ENCODE assay signal across 1 cellular context in the genomic region with DNA sequence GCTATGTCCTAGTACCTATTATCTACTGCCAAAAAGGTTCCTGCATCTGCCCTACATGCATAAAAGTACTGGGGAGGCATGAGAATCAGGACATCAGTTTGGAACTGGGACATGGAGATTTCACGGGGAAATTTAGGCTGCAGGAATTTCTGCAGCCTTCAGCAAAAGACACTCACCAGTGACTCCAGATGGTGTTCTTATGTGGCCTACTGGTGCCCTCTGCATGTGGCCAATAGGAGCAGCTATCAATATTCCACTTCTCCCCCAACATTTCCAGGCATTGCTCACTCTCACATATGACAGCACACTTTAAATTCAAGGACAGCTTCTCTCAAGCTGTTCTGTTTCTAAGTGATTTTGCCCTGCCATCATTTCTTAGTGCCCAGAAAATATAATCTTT.
TF ChIP-seq lines count a peak whose summit lies in the region.

No MANE protein-coding gene starts in this region.

TF ChIP-seq in GM23338, 12 proteins besides CTCF, POLR2A, EP300 and RAD21 (continued from another document):
- TF ChIP-seq, protein P1, sequence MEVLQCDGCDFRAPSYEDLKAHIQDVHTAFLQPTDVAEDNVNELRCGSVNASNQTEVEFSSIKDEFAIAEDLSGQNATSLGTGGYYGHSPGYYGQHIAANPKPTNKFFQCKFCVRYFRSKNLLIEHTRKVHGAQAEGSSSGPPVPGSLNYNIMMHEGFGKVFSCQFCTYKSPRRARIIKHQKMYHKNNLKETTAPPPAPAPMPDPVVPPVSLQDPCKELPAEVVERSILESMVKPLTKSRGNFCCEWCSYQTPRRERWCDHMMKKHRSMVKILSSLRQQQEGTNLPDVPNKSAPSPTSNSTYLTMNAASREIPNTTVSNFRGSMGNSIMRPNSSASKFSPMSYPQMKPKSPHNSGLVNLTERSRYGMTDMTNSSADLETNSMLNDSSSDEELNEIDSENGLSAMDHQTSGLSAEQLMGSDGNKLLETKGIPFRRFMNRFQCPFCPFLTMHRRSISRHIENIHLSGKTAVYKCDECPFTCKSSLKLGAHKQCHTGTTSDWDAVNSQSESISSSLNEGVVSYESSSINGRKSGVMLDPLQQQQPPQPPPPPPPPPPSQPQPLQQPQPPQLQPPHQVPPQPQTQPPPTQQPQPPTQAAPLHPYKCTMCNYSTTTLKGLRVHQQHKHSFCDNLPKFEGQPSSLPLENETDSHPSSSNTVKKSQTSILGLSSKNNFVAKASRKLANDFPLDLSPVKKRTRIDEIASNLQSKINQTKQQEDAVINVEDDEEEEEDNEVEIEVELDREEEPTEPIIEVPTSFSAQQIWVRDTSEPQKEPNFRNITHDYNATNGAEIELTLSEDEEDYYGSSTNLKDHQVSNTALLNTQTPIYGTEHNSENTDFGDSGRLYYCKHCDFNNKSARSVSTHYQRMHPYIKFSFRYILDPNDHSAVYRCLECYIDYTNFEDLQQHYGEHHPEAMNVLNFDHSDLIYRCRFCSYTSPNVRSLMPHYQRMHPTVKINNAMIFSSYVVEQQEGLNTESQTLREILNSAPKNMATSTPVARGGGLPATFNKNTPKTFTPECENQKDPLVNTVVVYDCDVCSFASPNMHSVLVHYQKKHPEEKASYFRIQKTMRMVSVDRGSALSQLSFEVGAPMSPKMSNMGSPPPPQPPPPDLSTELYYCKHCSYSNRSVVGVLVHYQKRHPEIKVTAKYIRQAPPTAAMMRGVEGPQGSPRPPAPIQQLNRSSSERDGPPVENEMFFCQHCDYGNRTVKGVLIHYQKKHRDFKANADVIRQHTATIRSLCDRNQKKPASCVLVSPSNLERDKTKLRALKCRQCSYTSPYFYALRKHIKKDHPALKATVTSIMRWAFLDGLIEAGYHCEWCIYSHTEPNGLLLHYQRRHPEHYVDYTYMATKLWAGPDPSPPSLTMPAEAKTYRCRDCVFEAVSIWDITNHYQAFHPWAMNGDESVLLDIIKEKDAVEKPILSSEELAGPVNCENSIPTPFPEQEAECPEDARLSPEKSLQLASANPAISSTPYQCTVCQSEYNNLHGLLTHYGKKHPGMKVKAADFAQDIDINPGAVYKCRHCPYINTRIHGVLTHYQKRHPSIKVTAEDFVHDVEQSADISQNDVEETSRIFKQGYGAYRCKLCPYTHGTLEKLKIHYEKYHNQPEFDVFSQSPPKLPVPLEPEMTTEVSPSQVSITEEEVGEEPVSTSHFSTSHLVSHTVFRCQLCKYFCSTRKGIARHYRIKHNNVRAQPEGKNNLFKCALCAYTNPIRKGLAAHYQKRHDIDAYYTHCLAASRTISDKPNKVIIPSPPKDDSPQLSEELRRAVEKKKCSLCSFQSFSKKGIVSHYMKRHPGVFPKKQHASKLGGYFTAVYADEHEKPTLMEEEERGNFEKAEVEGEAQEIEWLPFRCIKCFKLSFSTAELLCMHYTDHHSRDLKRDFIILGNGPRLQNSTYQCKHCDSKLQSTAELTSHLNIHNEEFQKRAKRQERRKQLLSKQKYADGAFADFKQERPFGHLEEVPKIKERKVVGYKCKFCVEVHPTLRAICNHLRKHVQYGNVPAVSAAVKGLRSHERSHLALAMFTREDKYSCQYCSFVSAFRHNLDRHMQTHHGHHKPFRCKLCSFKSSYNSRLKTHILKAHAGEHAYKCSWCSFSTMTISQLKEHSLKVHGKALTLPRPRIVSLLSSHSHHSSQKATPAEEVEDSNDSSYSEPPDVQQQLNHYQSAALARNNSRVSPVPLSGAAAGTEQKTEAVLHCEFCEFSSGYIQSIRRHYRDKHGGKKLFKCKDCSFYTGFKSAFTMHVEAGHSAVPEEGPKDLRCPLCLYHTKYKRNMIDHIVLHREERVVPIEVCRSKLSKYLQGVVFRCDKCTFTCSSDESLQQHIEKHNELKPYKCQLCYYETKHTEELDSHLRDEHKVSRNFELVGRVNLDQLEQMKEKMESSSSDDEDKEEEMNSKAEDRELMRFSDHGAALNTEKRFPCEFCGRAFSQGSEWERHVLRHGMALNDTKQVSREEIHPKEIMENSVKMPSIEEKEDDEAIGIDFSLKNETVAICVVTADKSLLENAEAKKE (CRISPR knock-in tag; IDR thresholded peaks at IDR 0.05): no peak
- no peak for TF ChIP-seq ZNF114 (CRISPR knock-in tag; IDR thresholded peaks at IDR 0.05)
- TF ChIP-seq NANOG (IDR thresholded peaks at IDR 0.05; ENCODE audit: borderline replicate concordance): no peak
- TF ChIP-seq JUNB (IDR thresholded peaks at IDR 0.05; ENCODE audit: unreplicated experiment): no peak
